19 cellular contexts compared by ENCODE assay signal in the genomic region with DNA sequence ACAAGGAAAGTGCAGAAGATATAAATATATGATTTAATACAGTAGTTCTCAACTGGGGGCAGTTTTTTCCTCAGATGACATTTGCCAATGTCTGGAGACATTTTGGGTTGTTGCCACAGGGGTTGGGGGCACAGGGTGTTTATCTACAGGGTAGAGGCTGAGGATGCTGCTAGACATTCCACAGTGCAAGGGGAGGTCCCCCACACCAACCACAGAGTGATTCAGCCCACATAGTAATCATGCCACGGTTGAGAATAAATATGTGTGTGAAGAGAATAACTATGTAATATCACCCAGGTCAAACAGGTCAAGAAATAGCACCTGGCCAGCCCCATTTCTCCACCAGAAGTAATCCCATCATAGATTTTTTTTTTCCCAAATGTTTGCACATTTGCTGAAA. TPM values are rescaled to one million over a fixed set of nuclear protein-coding genes. Genes with fewer than 3 reads are reported as not detected.
A peak's percentile ranks its signal among the peaks of the same experiment; 100 is the strongest.
DNase-seq lines count a peak whose midpoint lies in the region; TF ChIP-seq lines count a peak whose summit lies in the region.
"Had no signal": no experiment of that assay in that cellular context is flagged by ENCODE, and none has a peak within 500 bp of the region (broad histone marks: within the 10 kb centered on the region; RNA-seq: fewer than 3 reads in every experiment).

No MANE protein-coding gene starts in this region.

- no peak overlapping the region for H3K27ac ChIP-seq in GM23248
- H3K27ac ChIP-seq: neural progenitor cell, right lobe of liver had no signal

- no peaks in the 10 kb centered on the region for H3K36me3 ChIP-seq in GM23248 (ENCODE audit: low read depth)
- H3K36me3 ChIP-seq: neural progenitor cell, right lobe of liver, upper lobe of left lung had no signal

- H3K9me3 ChIP-seq in GM23248 (ENCODE audit: low read depth), result no peaks in the 10 kb centered on the region
- H3K9me3 ChIP-seq: right lobe of liver, upper lobe of left lung had no signal

- no peaks in the 10 kb centered on the region for H4K20me1 ChIP-seq in GM23248 (ENCODE audit: insufficient read depth)

- H2AFZ ChIP-seq in GM23248, result no peak overlapping the region
- H2AFZ ChIP-seq: neural progenitor cell had no signal

- H3K79me2 ChIP-seq in GM23248 (ENCODE audit: insufficient read depth), result no peaks in the 10 kb centered on the region

- no peaks in the 10 kb centered on the region for H3K9me2 ChIP-seq in GM23248 (ENCODE audit: insufficient read depth)

- TF ChIP-seq CTCF in GM10266 (IDR thresholded peaks at IDR 0.05; ENCODE audit: control insufficient read depth, insufficient read depth, low read depth, missing control alignments), result no peak

- peaks cover 11% of the 10 kb centered on the region for H3K4me1 ChIP-seq in GM23248 (ENCODE audit: insufficient read depth)
- H3K4me1 ChIP-seq: right lobe of liver had no signal

- no peak overlapping the region for H3K9ac ChIP-seq in GM23248
- H3K9ac ChIP-seq: neural progenitor cell had no signal

- WGBS in GM23248 (ENCODE audit: low coverage in 1 of 2, low lambda C conversion rate in 2 of 2, missing lambda C conversion rate in 2 of 2), 2 experiments, result 7 to 10% methylated on average over 1 of the region's 1 CpG

- no peak overlapping the region for H3K4me2 ChIP-seq in GM23248 (ENCODE audit: unreplicated experiment)
- H3K4me2 ChIP-seq: neural progenitor cell had no signal

- H3F3A ChIP-seq in GM23248 (ENCODE audit: insufficient read depth), result no peaks in the 10 kb centered on the region

- H3K27me3 ChIP-seq in GM23248 (replicated peaks; ENCODE audit: insufficient read depth), result peaks cover 32% of the 10 kb centered on the region
- H3K27me3 ChIP-seq: right lobe of liver, upper lobe of left lung had no signal

- DNase-seq in ACHN (peak; percentile 89), GM23248 (peak; percentile 62), T1000 (lab: John Stamatoyannopoulos, UW) (peak; percentile 27), iris pigment epithelial cell (ENCODE audit: low read depth) (peak; percentile 88), NCI-H1417 treated with DMSO at 0.1 percent for 48 hours (lab: John Stamatoyannopoulos, UW) (no peak), DMS153 treated with DMSO at 0.1 percent for 48 hours (lab: John Stamatoyannopoulos, UW; ENCODE audit: unreplicated experiment) (no peak), GM10266 (ENCODE audit: extremely low spot score) (no peak)
- DNase-seq in activated CD4-positive, CD25-positive, alpha-beta regulatory T cell (lab: John Stamatoyannopoulos, UW), result no peak
- DNase-seq: activated effector memory CD4-positive, alpha-beta T cell treated with Interleukin-2 at 50 U/mL for 16 hours; effector CD8-positive, alpha-beta T cell; KBM-7; mesendoderm; NCI-H1417; NCI-H2227 treated with DMSO at 0.1 percent for 48 hours; right lobe of liver; stimulated activated CD4-positive, alpha-beta T cell treated with anti-CD3 and anti-CD28 coated beads, Interleukin-4, amount 100 ng/mL, for 24 hours; upper lobe of left lung had no signal

- no peak overlapping the region for H3K4me3 ChIP-seq in GM23248
- H3K4me3 ChIP-seq: neural progenitor cell, right lobe of liver, upper lobe of left lung had no signal

- in situ Hi-C loops in ACHN (cut with HindIII; ENCODE audit: low pct_ligation_motif_present, low pct_unique_long_range_greater_than_20kb, low sequenced_read_pairs) (no loop called here), GM23248 (cut with MboI) (no loop called here)

RNA-seq across cellular contexts. Expression of gene DYSF, which starts 17.9 kb away (rescaled TPM):
- total RNA-seq in GM23248 (2014; rRNA removed; shearing (Covaris generic)), result 0.54 TPM in 1 of 2 replicates, not detected in the other
- 0.25 and 0.42 TPM in 2 replicates for polyA plus RNA-seq in GM23248 (2016; fragmentation: Nextera tagmentation; extraction: Ambion mirVana)
- total RNA-seq: OCI-LY7 had no signal

Comparison
In these comparisons a context has a peak if more than half of its experiments do, and no peak if none do; other contexts are left out.
1. DNase-seq: peak in ACHN (single experiment), GM23248 (single experiment), T1000 (single experiment) and iris pigment epithelial cell (single experiment); none in NCI-H1417 treated with DMSO at 0.1 percent for 48 hours (single experiment), activated CD4-positive, CD25-positive, alpha-beta regulatory T cell (0 of 4), DMS153 treated with DMSO at 0.1 percent for 48 hours (single experiment) and GM10266 (single experiment).